ENCODE assay signal across 8 cellular contexts in the genomic region with DNA sequence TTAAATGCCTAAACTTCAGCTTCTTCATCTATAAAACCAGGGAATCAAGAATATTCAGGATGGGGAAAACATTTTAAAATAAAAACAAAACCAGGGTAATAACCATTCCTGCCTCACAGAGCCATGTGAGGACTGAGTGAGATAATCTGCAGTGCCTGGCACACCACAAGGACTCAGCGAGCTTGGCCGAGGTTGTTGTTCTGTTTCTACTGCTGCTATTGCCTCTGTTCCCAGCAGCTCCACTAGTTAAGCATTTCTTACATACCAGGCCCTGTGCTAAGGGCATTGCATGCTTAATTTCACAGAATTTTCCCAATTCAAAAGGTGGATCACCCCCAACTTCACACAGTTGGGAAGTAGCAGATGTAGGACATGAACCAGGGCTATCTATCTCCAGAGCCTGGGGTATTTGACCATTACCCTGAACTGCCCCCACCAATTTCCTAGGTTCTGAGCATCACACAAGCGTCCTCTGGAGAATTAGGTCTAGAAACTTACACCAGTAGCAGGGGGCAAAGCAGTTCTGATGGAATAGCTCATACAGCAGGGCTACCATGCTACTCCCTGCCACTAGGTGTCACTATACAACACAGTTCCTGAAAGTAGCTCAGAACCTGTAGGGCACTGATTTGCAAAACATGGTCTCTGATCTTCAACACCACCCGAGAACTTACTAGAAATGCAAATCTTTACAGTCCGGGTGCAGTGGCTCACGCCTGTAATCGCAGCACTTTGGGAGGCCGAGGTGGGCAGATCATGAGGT.
DNase-seq lines count a peak whose midpoint lies in the region; ATAC-seq and TF ChIP-seq lines count a peak whose summit lies in the region.

No MANE protein-coding gene starts in this region.

- H3K9me3 ChIP-seq in CD4-positive, alpha-beta T cell (ENCODE audit: control insufficient read depth, low read length) = peaks cover 14% of the 10 kb centered on the region

- H3K27ac Mint-ChIP-seq in CD4-positive, alpha-beta T cell = no peak overlapping the region

- peaks cover 18% of the 10 kb centered on the region for H3K36me3 Mint-ChIP-seq in CD4-positive, alpha-beta T cell (ENCODE audit: low read depth)

- H3K9me3 Mint-ChIP-seq in CD4-positive, alpha-beta T cell = no peaks in the 10 kb centered on the region

- H3K27me3 ChIP-seq in CD4-positive, alpha-beta T cell (ENCODE audit: control insufficient read depth, insufficient read depth, low read length) = no peaks in the 10 kb centered on the region

- no peak overlapping the region for H3K4me3 Mint-ChIP-seq in CD4-positive, alpha-beta T cell

- ATAC-seq in CD4-positive, alpha-beta T cell (ENCODE audit: poor library complexity) = no peak
- no peak for ATAC-seq in GM21717 (IDR thresholded peaks at IDR 0.05; ENCODE audit: unreplicated experiment)

- H3K4me1 Mint-ChIP-seq in CD4-positive, alpha-beta T cell (ENCODE audit: low read depth) = no peaks in the 10 kb centered on the region

- no peak overlapping the region for H3K27ac ChIP-seq in CD4-positive, alpha-beta T cell (ENCODE audit: low read depth, low read length)

- no peak for DNase-seq in CD4-positive, alpha-beta T cell
- peak; percentile 24 for DNase-seq in Jurkat, Clone E6-1 (ENCODE audit: low read depth, low spot score)
- peak; percentile 66 for DNase-seq in astrocyte of the hippocampus (ENCODE audit: low read depth, low spot score)
- peak; percentile 40 to 73 for DNase-seq in lung microvascular endothelial cell (ENCODE audit: low read depth in 2 of 2)
- no peak for DNase-seq in head of caudate nucleus
- DNase-seq in hippocampal formation (lab: John Stamatoyannopoulos, UW) = no peak
- DNase-seq in superior temporal gyrus (ENCODE audit: extremely low spot score) = no peak

- CTCF ChIA-PET in CD4-positive, alpha-beta T cell (lab: Charles Lee) = interaction anchor here (1.1 kb wide), 1 partner anchor 209 kb away, joined by 4 read pairs; a partner anchor contains a TSS

- no peaks in the 10 kb centered on the region for H3K27me3 Mint-ChIP-seq in CD4-positive, alpha-beta T cell

- no peak overlapping the region for H3K4me3 ChIP-seq in Jurkat, Clone E6-1 (ENCODE audit: low read length)

- intact Hi-C loops in CD4-positive, alpha-beta T cell (cut with DNase I, micrococcal nuclease) = no loop called here
- intact Hi-C loops in head of caudate nucleus (cut with DNase I) = no loop called here

- TF ChIP-seq CTCF in CD4-positive, alpha-beta T cell (IDR thresholded peaks at IDR 0.05) = peak; percentile 29

- POLR2A ChIA-PET in CD4-positive, alpha-beta T cell (lab: Charles Lee) = no interaction called here

Comparison
In these comparisons a context has a peak if more than half of its experiments do, and no peak if none do; other contexts are left out.
1. DNase-seq: peak in Jurkat, Clone E6-1 (single experiment), astrocyte of the hippocampus (single experiment) and lung microvascular endothelial cell (2 of 2); none in CD4-positive, alpha-beta T cell (0 of 10), head of caudate nucleus (0 of 42), hippocampal formation (0 of 2) and superior temporal gyrus (single experiment).